Comparison of ENCODE assay signal across 20 cellular contexts in genomic region chr10:5599613-5600520, GRCh38.
"Had no signal": no experiment of that assay in that cellular context is flagged by ENCODE, and none has a peak within 500 bp of the region (broad histone marks: within the 10 kb centered on the region; RNA-seq: fewer than 3 reads in every experiment).

No MANE protein-coding gene starts in this region.

- H3K9me3 Mint-ChIP-seq: activated naive CD4-positive, alpha-beta T cell treated with anti-CD3 and anti-CD28 coated beads, Interleukin-2, amount 50 U/mL, for 72 hours; activated T-cell treated with anti-CD3 and anti-CD28 coated beads, Interleukin-2, amount 50 U/mL, for 24 hours; stimulated activated naive CD8-positive, alpha-beta T cell treated with anti-CD3 and anti-CD28 coated beads, Interleukin-15, Interleukin-2, amounts not matched to agents 100 ng/mL and 50 ng/mL, for 24 hours had no signal

- H3K27ac ChIP-seq: brain microvascular endothelial cell, ovary, testis had no signal

- H3K27me3 Mint-ChIP-seq: stimulated activated naive CD8-positive, alpha-beta T cell treated with anti-CD3 and anti-CD28 coated beads, Interleukin-15, Interleukin-2, amounts not matched to agents 100 ng/mL and 50 ng/mL, for 24 hours had no signal

- H3K27ac Mint-ChIP-seq: activated CD8-positive, alpha-beta memory T cell treated with anti-CD3 and anti-CD28 coated beads, Interleukin-2, amount 10 ng/mL, durations not matched to agents 7 days and 5 days; activated T-cell treated with anti-CD3 and anti-CD28 coated beads, Interleukin-2, amount 50 U/mL, for 24 hours; immature natural killer cell; memory B cell; stimulated activated naive CD8-positive, alpha-beta T cell treated with anti-CD3 and anti-CD28 coated beads, Interleukin-15, Interleukin-2, amounts not matched to agents 100 ng/mL and 50 ng/mL, for 24 hours had no signal

- DNase-seq: activated CD4-positive, alpha-beta T cell treated with anti-CD3 and anti-CD28 coated beads, Interleukin-2, amount 50 U/mL, for 48 hours; activated CD4-positive, CD25-positive, alpha-beta regulatory T cell treated with anti-CD3 and anti-CD28 coated beads, Interleukin-2, amount 50 U/mL, for 72 hours; activated CD8-positive, alpha-beta memory T cell treated with anti-CD3 and anti-CD28 coated beads, Interleukin-2, amount 10 ng/mL, durations not matched to agents 7 days and 5 days; activated effector memory CD4-positive, alpha-beta T cell treated with anti-CD3 and anti-CD28 coated beads, Interleukin-2, amount 50 U/mL, for 16 hours; activated T-cell treated with anti-CD3 and anti-CD28 coated beads, Interleukin-2, amount 50 U/mL, for 24 hours; amniotic stem cell; brain microvascular endothelial cell; glutamatergic neuron; immature natural killer cell; ovary; stimulated activated CD4-positive, alpha-beta T cell treated with anti-CD3 and anti-CD28 coated beads, Interleukin-15, amount 100 ng/mL, for 24 hours; stimulated activated CD4-positive, alpha-beta T cell treated with anti-CD3 and anti-CD28 coated beads, Interleukin-4, amount 100 ng/mL, for 24 hours; testis had no signal

- H3K9me3 ChIP-seq: ovary, testis had no signal

- ATAC-seq: activated CD8-positive, alpha-beta memory T cell treated with anti-CD3 and anti-CD28 coated beads, Interleukin-2, amount 10 ng/mL, durations not matched to agents 7 days and 5 days; activated naive CD4-positive, alpha-beta T cell treated with anti-CD3 and anti-CD28 coated beads, Interleukin-2, amount 50 U/mL, for 72 hours; esophagus mucosa; left lobe of liver had no signal

- H3K27me3 ChIP-seq: brain microvascular endothelial cell, ovary, testis had no signal

- FAIRE-seq: endometrium, urothelium cell line had no signal

- H3K36me3 ChIP-seq: brain microvascular endothelial cell, ovary had no signal

- H3K4me3 ChIP-seq: ovary, testis had no signal

- H3K4me3 Mint-ChIP-seq: activated CD8-positive, alpha-beta memory T cell treated with anti-CD3 and anti-CD28 coated beads, Interleukin-2, amount 10 ng/mL, durations not matched to agents 7 days and 5 days; activated T-cell treated with anti-CD3 and anti-CD28 coated beads, Interleukin-2, amount 50 U/mL, for 24 hours; immature natural killer cell; memory B cell; stimulated activated naive CD8-positive, alpha-beta T cell treated with anti-CD3 and anti-CD28 coated beads, Interleukin-15, Interleukin-2, amounts not matched to agents 100 ng/mL and 50 ng/mL, for 24 hours had no signal

- H3K36me3 Mint-ChIP-seq: activated CD8-positive, alpha-beta memory T cell treated with anti-CD3 and anti-CD28 coated beads, Interleukin-2, amount 10 ng/mL, durations not matched to agents 7 days and 5 days; activated naive CD4-positive, alpha-beta T cell treated with anti-CD3 and anti-CD28 coated beads, Interleukin-2, amount 50 U/mL, for 72 hours; immature natural killer cell; memory B cell had no signal

- H3K4me1 ChIP-seq: testis had no signal
